Comparison of ENCODE assay signal across 21 cellular contexts in genomic region chr5:16921246-16921645, GRCh38. TPM values are rescaled to one million over a fixed set of nuclear protein-coding genes. Genes with fewer than 3 reads are reported as not detected.
"Had no signal": no experiment of that assay in that cellular context is flagged by ENCODE, and none has a peak within 500 bp of the region (broad histone marks: within the 10 kb centered on the region; RNA-seq: fewer than 3 reads in every experiment).

No MANE protein-coding gene starts in this region.

- H3K4me1 Mint-ChIP-seq: stimulated activated naive B cell treated with anti-CD40 and anti-IgM and Interleukin-4, amounts not matched to agents 10 μg/mL and 1 μg/mL and 100 μg/mL, for 72 hours; stimulated activated naive CD8-positive, alpha-beta T cell treated with anti-CD3 and anti-CD28 coated beads, Interleukin-15, amount 100 ng/mL, for 72 hours had no signal

- DNase-seq: colonic mucosa; dermis blood vessel endothelial cell; heart left ventricle; hippocampal formation; kidney glomerular epithelial cell; psoas muscle; retina; stimulated activated CD4-positive, alpha-beta T cell treated with anti-CD3 and anti-CD28 coated beads, Interleukin-2, amount 100 ng/mL, for 24 hours; stimulated activated CD4-positive, alpha-beta T cell treated with anti-CD3 and anti-CD28 coated beads, Interleukin-4, amount 100 ng/mL, for 4 hours; stimulated activated naive B cell treated with anti-CD40 and anti-IgM and Interleukin-4, amounts not matched to agents 10 μg/mL and 1 μg/mL and 100 μg/mL, for 72 hours; stimulated activated naive CD8-positive, alpha-beta T cell treated with anti-CD3 and anti-CD28 coated beads, Interleukin-15, amount 100 ng/mL, for 72 hours; substantia nigra; transverse colon had no signal

- H3K27ac Mint-ChIP-seq: natural killer cell treated with Interleukin-12 subunit alpha and Interleukin-12 subunit beta and Interleukin-15 and Interleukin-18, amount 100 ng/mL, for 72 hours; stimulated activated naive B cell treated with anti-CD40 and anti-IgM and Interleukin-4, amounts not matched to agents 10 μg/mL and 1 μg/mL and 100 μg/mL, for 72 hours; stimulated activated naive CD8-positive, alpha-beta T cell treated with anti-CD3 and anti-CD28 coated beads, Interleukin-15, amount 100 ng/mL, for 72 hours had no signal

- H3K4me3 ChIP-seq: colonic mucosa, heart left ventricle, psoas muscle, skin epidermis, thoracic aorta, transverse colon had no signal

- FAIRE-seq: endothelial cell of umbilical vein, frontal cortex, islet of Langerhans had no signal

- H3K27me3 ChIP-seq: colonic mucosa, heart left ventricle, transverse colon had no signal

- ATAC-seq: heart left ventricle; left lobe of liver; natural killer cell treated with Interleukin-12 subunit alpha and Interleukin-12 subunit beta and Interleukin-15 and Interleukin-18, amount 100 ng/mL, for 72 hours; psoas muscle; sciatic nerve; stimulated activated naive B cell treated with anti-CD40 and anti-IgM and Interleukin-4, amounts not matched to agents 10 μg/mL and 1 μg/mL and 100 μg/mL, for 72 hours; stimulated activated naive CD8-positive, alpha-beta T cell treated with anti-CD3 and anti-CD28 coated beads, Interleukin-15, amount 100 ng/mL, for 72 hours had no signal

- H3K27ac ChIP-seq: colonic mucosa, heart left ventricle, psoas muscle, skin epidermis, thoracic aorta, transverse colon had no signal

- H3K36me3 ChIP-seq: colonic mucosa, heart left ventricle, thoracic aorta, transverse colon had no signal

- H3K27me3 Mint-ChIP-seq: natural killer cell treated with Interleukin-12 subunit alpha and Interleukin-12 subunit beta and Interleukin-15 and Interleukin-18, amount 100 ng/mL, for 72 hours; stimulated activated naive B cell treated with anti-CD40 and anti-IgM and Interleukin-4, amounts not matched to agents 10 μg/mL and 1 μg/mL and 100 μg/mL, for 72 hours; stimulated activated naive CD8-positive, alpha-beta T cell treated with anti-CD3 and anti-CD28 coated beads, Interleukin-15, amount 100 ng/mL, for 72 hours had no signal

- H3K4me3 Mint-ChIP-seq: natural killer cell treated with Interleukin-12 subunit alpha and Interleukin-12 subunit beta and Interleukin-15 and Interleukin-18, amount 100 ng/mL, for 72 hours; stimulated activated naive B cell treated with anti-CD40 and anti-IgM and Interleukin-4, amounts not matched to agents 10 μg/mL and 1 μg/mL and 100 μg/mL, for 72 hours; stimulated activated naive CD8-positive, alpha-beta T cell treated with anti-CD3 and anti-CD28 coated beads, Interleukin-15, amount 100 ng/mL, for 72 hours had no signal

- H3K36me3 Mint-ChIP-seq: natural killer cell treated with Interleukin-12 subunit alpha and Interleukin-12 subunit beta and Interleukin-15 and Interleukin-18, amount 100 ng/mL, for 72 hours; stimulated activated naive B cell treated with anti-CD40 and anti-IgM and Interleukin-4, amounts not matched to agents 10 μg/mL and 1 μg/mL and 100 μg/mL, for 72 hours had no signal

- H3K9me3 Mint-ChIP-seq: stimulated activated naive B cell treated with anti-CD40 and anti-IgM and Interleukin-4, amounts not matched to agents 10 μg/mL and 1 μg/mL and 100 μg/mL, for 72 hours; stimulated activated naive CD8-positive, alpha-beta T cell treated with anti-CD3 and anti-CD28 coated beads, Interleukin-15, amount 100 ng/mL, for 72 hours had no signal

- H3K9me3 ChIP-seq: colonic mucosa, heart left ventricle, psoas muscle, thoracic aorta, transverse colon had no signal

- H3K4me1 ChIP-seq: colonic mucosa, psoas muscle had no signal

RNA-seq across cellular contexts. Expression of gene MYO10, which starts 14.8 kb away (rescaled TPM):
- total RNA-seq: natural killer cell treated with Interleukin-12 subunit alpha and Interleukin-12 subunit beta and Interleukin-15 and Interleukin-18, amount 100 ng/mL, for 72 hours had no signal
